1 cellular context compared by ENCODE assay signal in genomic region chr20:58808296-58809046, GRCh38.
TF ChIP-seq lines count a peak whose summit lies in the region.

No MANE protein-coding gene starts in this region.

TF ChIP-seq in H1, 55 proteins besides CTCF, POLR2A, EP300 and RAD21:
- TF ChIP-seq TCF12 (IDR thresholded peaks at IDR 0.05; ENCODE audit: low read depth, low read length) (no peak), SP4 (IDR thresholded peaks at IDR 0.05; ENCODE audit: low read length) (no peak), ASH2L (IDR thresholded peaks at IDR 0.05; ENCODE audit: low read length) (no peak), POU5F1 (IDR thresholded peaks at IDR 0.05; ENCODE audit: low read depth, low read length) (no peak), EGR1 (IDR thresholded peaks at IDR 0.05; ENCODE audit: borderline replicate concordance, low read depth, low read length) (no peak), TAF7 (optimal IDR thresholded peaks at IDR 0.05; ENCODE audit: borderline replicate concordance, low read depth, low read length) (no peak), CBX5 (IDR thresholded peaks at IDR 0.05; ENCODE audit: low read depth, low read length) (no peak), E2F6 (IDR thresholded peaks at IDR 0.05) (no peak), TAF1 (IDR thresholded peaks at IDR 0.05; ENCODE audit: low read depth, low read length) (no peak), RXRA (IDR thresholded peaks at IDR 0.05; ENCODE audit: insufficient read depth, low read depth, low read length) (no peak), SIN3A (conservative IDR thresholded peaks at IDR 0.05 in 1 of 2, IDR thresholded peaks at IDR 0.05 in 1 of 2; ENCODE audit: low read depth in 1 of 2, low read length in 2 of 2) (no peak), KDM1A (IDR thresholded peaks at IDR 0.05; ENCODE audit: borderline replicate concordance, low read length) (no peak), POLR2AphosphoS5 (IDR thresholded peaks at IDR 0.05; ENCODE audit: low read depth, low read length) (no peak), MAFK (IDR thresholded peaks at IDR 0.05; ENCODE audit: low read depth, low read length) (no peak), HDAC6 (IDR thresholded peaks at IDR 0.05; ENCODE audit: low read depth, low read length) (no peak), SIRT6 (IDR thresholded peaks at IDR 0.05; ENCODE audit: low read length) (no peak), CHD2 (IDR thresholded peaks at IDR 0.05; ENCODE audit: low read length) (no peak)
